In genomic region chr2:233707979-233708644, GRCh38 we compare ENCODE assay signal across 22 cellular contexts. TPM values are rescaled to one million over a fixed set of nuclear protein-coding genes. Genes with fewer than 3 reads are reported as not detected.
DNase-seq lines count a peak whose midpoint lies in the region; ATAC-seq, FAIRE-seq and TF ChIP-seq lines count a peak whose summit lies in the region.
"Had no signal": no experiment of that assay in that cellular context is flagged by ENCODE, and none has a peak within 500 bp of the region (broad histone marks: within the 10 kb centered on the region; RNA-seq: fewer than 3 reads in every experiment).

No MANE protein-coding gene starts in this region.

- CTCF ChIA-PET in Panc1 (lab: Charles Lee): no interaction called here

- peaks cover 2% of the 10 kb centered on the region for H3K9me3 Mint-ChIP-seq in neural progenitor cell

- H3K27me3 Mint-ChIP-seq in neural progenitor cell (ENCODE audit: insufficient read depth, low read depth): no peaks in the 10 kb centered on the region

- no peaks in the 10 kb centered on the region for H3K36me3 Mint-ChIP-seq in neural progenitor cell
- H3K36me3 Mint-ChIP-seq: CD8-positive, alpha-beta T cell; naive B cell had no signal

- peaks cover 40% of the 10 kb centered on the region for H3K79me2 ChIP-seq in keratinocyte (ENCODE audit: control insufficient read depth, insufficient read depth, low read length)
- H3K79me2 ChIP-seq in neural progenitor cell (ENCODE audit: low read depth): no peaks in the 10 kb centered on the region

- H3K4me1 Mint-ChIP-seq in neural progenitor cell: no peaks in the 10 kb centered on the region
- H3K4me1 Mint-ChIP-seq: immature natural killer cell had no signal

- no peaks in the 10 kb centered on the region for H3K9me1 ChIP-seq in keratinocyte (ENCODE audit: control insufficient read depth, extremely low read depth, insufficient read depth, low read length)

- H3K36me3 ChIP-seq in Panc1 (ENCODE audit: control insufficient read depth, insufficient read depth, low read length): no peaks in the 10 kb centered on the region
- peaks cover 3 to 11% of the 10 kb centered on the region in 2 experiments for H3K36me3 ChIP-seq in keratinocyte (ENCODE audit: control insufficient read depth in 2 of 2, extremely low read depth in 1 of 2, insufficient read depth in 2 of 2, low read length in 2 of 2)
- no peaks in the 10 kb centered on the region for H3K36me3 ChIP-seq in neural progenitor cell
- H3K36me3 ChIP-seq: uterus had no signal

- peak overlapping the region; percentile 24 for H3K4me2 ChIP-seq in keratinocyte (ENCODE audit: control insufficient read depth, extremely low read depth, insufficient read depth, low read depth, low read length)
- H3K4me2 ChIP-seq in neural progenitor cell: no peak overlapping the region

- H2AFZ ChIP-seq in keratinocyte (ENCODE audit: control insufficient read depth, low read length): no peak overlapping the region
- H2AFZ ChIP-seq in neural progenitor cell (replicated peaks): no peak overlapping the region

- H3K4me1 ChIP-seq in Panc1 (ENCODE audit: control insufficient read depth, insufficient read depth, low read length): peaks cover 5% of the 10 kb centered on the region
- peaks cover 37% of the 10 kb centered on the region for H3K4me1 ChIP-seq in keratinocyte (ENCODE audit: control insufficient read depth, extremely low read depth, insufficient read depth, low read length)
- H3K4me1 ChIP-seq in neural progenitor cell: no peaks in the 10 kb centered on the region
- H3K4me1 ChIP-seq: uterus had no signal

- H3K9ac ChIP-seq in keratinocyte (ENCODE audit: control insufficient read depth, extremely low read depth, insufficient read depth, low read length): peak overlapping the region; percentile 5
- H3K9ac ChIP-seq in neural progenitor cell: no peak overlapping the region

- no peak overlapping the region for H3K4me3 ChIP-seq in Panc1 (ENCODE audit: low read depth in 2 of 2, low read length in 2 of 2)
- H3K4me3 ChIP-seq in choroid plexus epithelial cell (ENCODE audit: low read depth, low read length): no peak overlapping the region
- peak overlapping the region in 1 of 3 experiments; percentile 2 for H3K4me3 ChIP-seq in keratinocyte (ENCODE audit: control insufficient read depth in 2 of 3, extremely low read depth in 1 of 3, insufficient read depth in 2 of 3, low read depth in 1 of 3, low read length in 3 of 3)
- H3K4me3 ChIP-seq in neural progenitor cell: no peak overlapping the region
- H3K4me3 ChIP-seq: lung, uterus had no signal

- H3K4me3 Mint-ChIP-seq in neural progenitor cell: no peak overlapping the region
- H3K4me3 Mint-ChIP-seq: CD8-positive, alpha-beta T cell; immature natural killer cell had no signal

- H3K27ac ChIP-seq in Panc1 (ENCODE audit: low read length) (no peak overlapping the region), keratinocyte (ENCODE audit: control insufficient read depth, insufficient read depth, low read length) (peak overlapping the region; percentile 59), neural progenitor cell (no peak overlapping the region)
- H3K27ac ChIP-seq: uterus had no signal

- POLR2A ChIA-PET in Panc1 (lab: Charles Lee): no interaction called here

- no peaks in the 10 kb centered on the region for H4K20me1 ChIP-seq in keratinocyte (ENCODE audit: control insufficient read depth, extremely low read depth, insufficient read depth, low read length)
- H4K20me1 ChIP-seq in neural progenitor cell (ENCODE audit: low read depth): no peaks in the 10 kb centered on the region

- peak; percentile 44 for FAIRE-seq in keratinocyte (lab: Jason Lieb, UNC)

- no peaks in the 10 kb centered on the region for H3K27me3 ChIP-seq in Panc1 (ENCODE audit: control insufficient read depth, insufficient read depth, low read length)
- no peaks in the 10 kb centered on the region for H3K27me3 ChIP-seq in keratinocyte (ENCODE audit: control insufficient read depth, extremely low read depth, insufficient read depth, low read length)
- no peaks in the 10 kb centered on the region for H3K27me3 ChIP-seq in neural progenitor cell
- H3K27me3 ChIP-seq: uterus had no signal

- DNase-seq in Daoy (ENCODE audit: low read depth) (peak; percentile 46), Panc1 (ENCODE audit: low read depth, low spot score) (no peak), choroid plexus epithelial cell (ENCODE audit: low read depth) (peak; percentile 45), keratinocyte (ENCODE audit: low read depth, low spot score) (no peak), neural progenitor cell (ENCODE audit: low spot score) (no peak), NCI-H1092 (lab: John Stamatoyannopoulos, UW) (no peak)
- DNase-seq in central memory CD4-positive, alpha-beta T cell: no peak
- DNase-seq: activated CD4-positive, alpha-beta T cell treated with anti-CD3 and anti-CD28 coated beads for 1 hour; CD8-positive, alpha-beta T cell; DND-41; H7; immature natural killer cell; naive B cell; NCI-H2107; NCI-H526 treated with DMSO at 0.1 percent for 48 hours; posterior cingulate gyrus; stimulated activated CD8-positive, alpha-beta memory T cell treated with anti-CD3 and anti-CD28 coated beads, Interleukin-4, amount 100 ng/mL, for 48 hours; substantia nigra; uterus had no signal

- no peak overlapping the region for H3K27ac Mint-ChIP-seq in neural progenitor cell
- H3K27ac Mint-ChIP-seq: CD8-positive, alpha-beta T cell; immature natural killer cell had no signal

- intact Hi-C loops in Panc1 (cut with micrococcal nuclease; ENCODE audit: unreplicated experiment): loop anchor here (5.0 kb wide), 1 partner anchor 221 kb away; no protein-coding TSS in a partner anchor

- H3F3A ChIP-seq in neural progenitor cell (ENCODE audit: low read depth): no peaks in the 10 kb centered on the region

- TF ChIP-seq CTCF in Panc1 (IDR thresholded peaks at IDR 0.05) (no peak), choroid plexus epithelial cell (conservative IDR thresholded peaks at IDR 0.05; ENCODE audit: low read depth, low read length) (no peak), keratinocyte (optimal IDR thresholded peaks at IDR 0.05 in 1 of 3, IDR thresholded peaks at IDR 0.05 in 1 of 3, conservative IDR thresholded peaks at IDR 0.05 in 1 of 3; ENCODE audit: extremely low read depth in 1 of 3, insufficient read depth in 2 of 3, low read length in 3 of 3) (no peak), neural progenitor cell (IDR thresholded peaks at IDR 0.05) (no peak)

- BruUV-seq in Panc1 (replicated peaks; lab: Mats Ljungman, UMichigan): no TSS peak

- in situ Hi-C loops in Panc1 (cut with HindIII; ENCODE audit: low pct_unique_long_range_greater_than_20kb, low sequenced_read_pairs): no loop called here

- dilution Hi-C loops in keratinocyte (cut with MboI; ENCODE audit: extremely low pct_ligation_motif_present, low sequenced_read_pairs): no loop called here

- H3K9me3 ChIP-seq in Panc1 (ENCODE audit: control insufficient read depth, insufficient read depth, low read depth, low read length) (no peaks in the 10 kb centered on the region), keratinocyte (ENCODE audit: control insufficient read depth, low read depth, low read length) (no peaks in the 10 kb centered on the region), neural progenitor cell (ENCODE audit: low read depth) (no peaks in the 10 kb centered on the region)
- H3K9me3 ChIP-seq: uterus had no signal

- ATAC-seq in Panc1 (peak; percentile 51; the same call in 1 of the 2 replicates), GM19023 (IDR thresholded peaks at IDR 0.05; ENCODE audit: unreplicated experiment) (no peak)
- ATAC-seq: CD8-positive, alpha-beta T cell had no signal

RNA-seq across cellular contexts. Expression of gene UGT1A5, which starts 4.6 kb away (rescaled TPM):
- total RNA-seq in Daoy (2014; rRNA removed; shearing (Covaris generic)): 0.34 TPM in 1 of 2 replicates, not detected in the other
- not detected for total RNA-seq in Panc1 (2021; ENCODE audit: unreplicated experiment)
- polyA plus RNA-seq in Panc1 (2012; ENCODE audit: insufficient read length): not detected
- polyA plus RNA-seq in keratinocyte: 0.51 to 2.2 TPM (median 1.3 TPM) in 3 replicates
- polyA plus RNA-seq in keratinocyte (2011; ENCODE audit: low read depth): 0.37 TPM
- polyA plus RNA-seq in keratinocyte (2011; cell fraction: cytosol; rRNA removed): 0.27 and 0.45 TPM in 2 replicates
- 4.4 and 5.9 TPM in 2 replicates for polyA plus RNA-seq in keratinocyte (2011; cell fraction: nucleus; rRNA removed)
- polyA plus RNA-seq in keratinocyte (2012; ENCODE audit: low replicate concordance): 0.90 TPM in 1 of 2 replicates, not detected in the other
- polyA minus RNA-seq in keratinocyte: 4.3 to 23.3 TPM (median 17.6 TPM) in 3 replicates
- polyA minus RNA-seq in keratinocyte (2011; cell fraction: cytosol; rRNA and poly(A)+ RNA removed): not detected
- 18.0 and 46.2 TPM in 2 replicates for polyA minus RNA-seq in keratinocyte (2011; cell fraction: nucleus; rRNA and poly(A)+ RNA removed)
- total RNA-seq in neural progenitor cell (ENCODE audit: low replicate concordance): not detected in 2 replicates
- total RNA-seq: CD8-positive, alpha-beta T cell; H7; uterus had no signal
- polyA plus RNA-seq: immature natural killer cell, lung had no signal

RNA-seq across cellular contexts. Expression of gene UGT1A4, which starts 10.4 kb away (rescaled TPM):
- 0.63 TPM in 1 of 2 replicates, not detected in the other for total RNA-seq in Daoy (2014; rRNA removed; shearing (Covaris generic))
- total RNA-seq in Panc1 (2021; ENCODE audit: unreplicated experiment): not detected
- not detected for polyA plus RNA-seq in Panc1 (2012; ENCODE audit: insufficient read length)
- polyA plus RNA-seq in keratinocyte: 0.77 to 2.4 TPM (median 2.0 TPM) in 3 replicates
- polyA plus RNA-seq in keratinocyte (2011; ENCODE audit: low read depth): 0.56 TPM
- polyA plus RNA-seq in keratinocyte (2011; cell fraction: cytosol; rRNA removed): 0.57 and 1.1 TPM in 2 replicates
- 7.2 and 7.3 TPM in 2 replicates for polyA plus RNA-seq in keratinocyte (2011; cell fraction: nucleus; rRNA removed)
- 0.26 and 0.90 TPM in 2 replicates for polyA plus RNA-seq in keratinocyte (2012; ENCODE audit: low replicate concordance)
- polyA minus RNA-seq in keratinocyte: 3.4 to 16.7 TPM (median 16.0 TPM) in 3 replicates
- polyA minus RNA-seq in keratinocyte (2011; cell fraction: cytosol; rRNA and poly(A)+ RNA removed): 2.3 TPM
- polyA minus RNA-seq in keratinocyte (2011; cell fraction: nucleus; rRNA and poly(A)+ RNA removed): 16.5 and 41.5 TPM in 2 replicates
- not detected in 2 replicates for total RNA-seq in neural progenitor cell (ENCODE audit: low replicate concordance)
- total RNA-seq: CD8-positive, alpha-beta T cell; H7; uterus had no signal
- polyA plus RNA-seq: adipose tissue, immature natural killer cell had no signal

RNA-seq across cellular contexts. Expression of gene UGT1A6, which starts 15.4 kb away (rescaled TPM):
- 1.1 TPM in 1 of 2 replicates, not detected in the other for total RNA-seq in Daoy (2014; rRNA removed; shearing (Covaris generic))
- not detected for total RNA-seq in Panc1 (2021; ENCODE audit: unreplicated experiment)
- polyA plus RNA-seq in Panc1 (2012; ENCODE audit: insufficient read length): not detected
- polyA plus RNA-seq in keratinocyte: 133 to 154 TPM (median 152 TPM) in 3 replicates
- polyA plus RNA-seq in keratinocyte (2011; ENCODE audit: low read depth): 15.8 TPM
- polyA plus RNA-seq in keratinocyte (2011; cell fraction: cytosol; rRNA removed): 176 and 179 TPM in 2 replicates
- polyA plus RNA-seq in keratinocyte (2011; cell fraction: nucleus; rRNA removed): 157 and 158 TPM in 2 replicates
- polyA plus RNA-seq in keratinocyte (2012; ENCODE audit: low replicate concordance): 42.8 and 103 TPM in 2 replicates
- 57.6 to 151 TPM (median 113 TPM) in 3 replicates for polyA minus RNA-seq in keratinocyte
- polyA minus RNA-seq in keratinocyte (2011; cell fraction: cytosol; rRNA and poly(A)+ RNA removed): 104 TPM
- 89.6 and 174 TPM in 2 replicates for polyA minus RNA-seq in keratinocyte (2011; cell fraction: nucleus; rRNA and poly(A)+ RNA removed)
- not detected in 2 replicates for total RNA-seq in neural progenitor cell (ENCODE audit: low replicate concordance)
- total RNA-seq: CD8-positive, alpha-beta T cell; H7; uterus had no signal
- polyA plus RNA-seq: immature natural killer cell had no signal

RNA-seq across cellular contexts. Expression of gene UGT1A3, which starts 20.7 kb away (rescaled TPM):
- total RNA-seq in Daoy (2014; rRNA removed; shearing (Covaris generic)): not detected in 2 replicates
- total RNA-seq in Panc1 (2021; ENCODE audit: unreplicated experiment) (not detected), neural progenitor cell (ENCODE audit: low replicate concordance) (not detected in 2 replicates)
- polyA plus RNA-seq in Panc1 (2012; ENCODE audit: insufficient read length): not detected
- 0.63 to 3.2 TPM (median 1.8 TPM) in 3 replicates for polyA plus RNA-seq in keratinocyte
- polyA plus RNA-seq in keratinocyte (2011; ENCODE audit: low read depth): 0.34 TPM
- polyA plus RNA-seq in keratinocyte (2011; cell fraction: cytosol; rRNA removed): 1.7 and 1.8 TPM in 2 replicates
- 7.5 and 7.6 TPM in 2 replicates for polyA plus RNA-seq in keratinocyte (2011; cell fraction: nucleus; rRNA removed)
- 0.17 and 0.61 TPM in 2 replicates for polyA plus RNA-seq in keratinocyte (2012; ENCODE audit: low replicate concordance)
- 2.0 to 15.2 TPM (median 11.6 TPM) in 3 replicates for polyA minus RNA-seq in keratinocyte
- polyA minus RNA-seq in keratinocyte (2011; cell fraction: cytosol; rRNA and poly(A)+ RNA removed): 2.5 TPM
- 12.8 and 24.6 TPM in 2 replicates for polyA minus RNA-seq in keratinocyte (2011; cell fraction: nucleus; rRNA and poly(A)+ RNA removed)
- total RNA-seq: CD8-positive, alpha-beta T cell; H7; lung; uterus had no signal
- polyA plus RNA-seq: adipose tissue, immature natural killer cell, lung had no signal

RNA-seq across cellular contexts. Expression of gene UGT1A7, which starts 26.4 kb away (rescaled TPM):
- total RNA-seq in Daoy (2014; rRNA removed; shearing (Covaris generic)): 0.17 TPM in 1 of 2 replicates, not detected in the other
- total RNA-seq in Panc1 (2021; ENCODE audit: unreplicated experiment) (not detected), neural progenitor cell (ENCODE audit: low replicate concordance) (not detected in 2 replicates)
- polyA plus RNA-seq in Panc1 (2012; ENCODE audit: insufficient read length): not detected
- polyA plus RNA-seq in keratinocyte: 0.19 to 1.2 TPM (median 0.87 TPM) in 3 replicates
- 3.0 TPM for polyA plus RNA-seq in keratinocyte (2011; ENCODE audit: low read depth)
- polyA plus RNA-seq in keratinocyte (2011; cell fraction: cytosol; rRNA removed): 0.33 TPM in 1 of 2 replicates, not detected in the other
- polyA plus RNA-seq in keratinocyte (2011; cell fraction: nucleus; rRNA removed): 2.2 and 3.0 TPM in 2 replicates
- 0.18 and 2.9 TPM in 2 replicates for polyA plus RNA-seq in keratinocyte (2012; ENCODE audit: low replicate concordance)
- 0.95 to 7.2 TPM (median 2.1 TPM) in 3 replicates for polyA minus RNA-seq in keratinocyte
- polyA minus RNA-seq in keratinocyte (2011; cell fraction: cytosol; rRNA and poly(A)+ RNA removed): 3.3 TPM
- polyA minus RNA-seq in keratinocyte (2011; cell fraction: nucleus; rRNA and poly(A)+ RNA removed): 5.8 and 13.6 TPM in 2 replicates
- total RNA-seq: CD8-positive, alpha-beta T cell; H7; lung had no signal
- polyA plus RNA-seq: adipose tissue, immature natural killer cell had no signal

Comparison
In these comparisons a context has a peak if more than half of its experiments do, and no peak if none do; other contexts are left out.
1. DNase-seq: peak in Daoy (single experiment) and choroid plexus epithelial cell (single experiment); none in Panc1 (single experiment), keratinocyte (single experiment), neural progenitor cell (single experiment), NCI-H1092 (single experiment) and central memory CD4-positive, alpha-beta T cell (single experiment).